ENCODE assay signal across 20 cellular contexts in the genomic region with DNA sequence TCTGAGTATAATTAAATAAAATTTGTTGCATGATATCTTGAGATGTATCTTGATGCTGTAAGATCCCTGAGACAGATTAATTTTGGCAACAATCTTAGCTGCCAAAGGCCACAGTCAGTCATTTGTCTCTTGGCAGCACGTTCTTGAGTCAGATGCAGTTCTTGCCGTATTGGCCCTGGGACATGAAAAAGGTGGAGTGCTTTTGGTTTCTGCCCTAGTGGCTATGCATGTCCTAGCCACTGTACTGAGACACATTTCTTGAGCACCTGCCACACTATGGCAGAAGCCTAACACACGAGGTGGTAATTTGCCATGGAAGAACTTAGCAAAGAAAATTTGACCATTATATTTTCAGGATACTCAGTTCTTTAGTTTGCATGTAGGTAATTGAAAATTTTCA. TPM values are rescaled to one million over a fixed set of nuclear protein-coding genes. Genes with fewer than 3 reads are reported as not detected.
DNase-seq lines count a peak whose midpoint lies in the region; ATAC-seq, FAIRE-seq and TF ChIP-seq lines count a peak whose summit lies in the region.
"Had no signal": no experiment of that assay in that cellular context is flagged by ENCODE, and none has a peak within 500 bp of the region (broad histone marks: within the 10 kb centered on the region; RNA-seq: fewer than 3 reads in every experiment).

No MANE protein-coding gene starts in this region.

- POLR2A ChIA-PET in GM12878 (lab: Charles Lee): no interaction called here

- no peaks in the 10 kb centered on the region for H3K79me2 ChIP-seq in GM12878 (ENCODE audit: control insufficient read depth, insufficient read depth, low read length)

- no peak overlapping the region for H3K4me2 ChIP-seq in GM12878 (ENCODE audit: control insufficient read depth, insufficient read depth)

- TF ChIP-seq CTCF in BE2C (IDR thresholded peaks at IDR 0.05; ENCODE audit: low read depth, low read length): peak; percentile 17; the same call in 1 of the 2 replicates
- 0 out of 6 replicates have a peak, but pooled peaks of 1 of the 3 experiments have one; percentile 2 for TF ChIP-seq CTCF in GM12878 (IDR thresholded peaks at IDR 0.05 in 2 of 3, conservative IDR thresholded peaks at IDR 0.05 in 1 of 3; ENCODE audit: control insufficient read depth in 2 of 3, extremely low read depth in 1 of 3, insufficient read depth in 1 of 3, low read depth in 3 of 3, low read length in 3 of 3)
- no peak for TF ChIP-seq CTCF in mucosa of descending colon (IDR thresholded peaks at IDR 0.05)
- peak in 1 of 7 experiments; percentile 2 for TF ChIP-seq CTCF in body of pancreas (IDR thresholded peaks at IDR 0.05)

- peak; percentile 44; the same call in 2 of the 3 replicates for ATAC-seq in GM12878
- ATAC-seq in mucosa of descending colon: peak; percentile 73
- no peak for ATAC-seq in HG02763 (IDR thresholded peaks at IDR 0.05; ENCODE audit: unreplicated experiment)
- ATAC-seq in body of pancreas: no peak
- ATAC-seq: activated naive CD4-positive, alpha-beta T cell treated with anti-CD3 and anti-CD28 coated beads, Interleukin-2, amount 50 U/mL, for 72 hours; left lung had no signal

- in situ Hi-C loops in GM12878 (cut with MboI): no loop called here

- H3K27me3 ChIP-seq in BE2C (no peaks in the 10 kb centered on the region), GM12878 (replicated peaks in 1 of 2; ENCODE audit: control insufficient read depth in 2 of 2, insufficient read depth in 2 of 2, low read length in 1 of 2) (no peaks in the 10 kb centered on the region), MG63 (no peaks in the 10 kb centered on the region), body of pancreas (no peaks in the 10 kb centered on the region)
- H3K27me3 ChIP-seq: cardiac muscle cell, left lung, stomach, uterus had no signal

- CTCF ChIA-PET in GM12878 (lab: Yijun Ruan, JAX): interaction anchor here (0.9 kb wide), 1 partner anchor 35 kb away, joined by 3 read pairs; no protein-coding TSS in a partner anchor

- RAD21 ChIA-PET in GM12878 (lab: Charles Lee; ENCODE audit: unreplicated experiment): no interaction called here

- no TSS peak for BruUV-seq in GM12878 (replicated peaks; lab: Mats Ljungman, UMichigan)

- SMC1A ChIA-PET in GM12878 (lab: Charles Lee; ENCODE audit: uncharacterized antibody, unreplicated experiment): no interaction called here

- H3K9me3 ChIP-seq in BE2C (no peaks in the 10 kb centered on the region), GM12878 (replicated peaks; ENCODE audit: control insufficient read depth, insufficient read depth, low read length) (no peaks in the 10 kb centered on the region), mucosa of descending colon (no peaks in the 10 kb centered on the region), MG63 (no peaks in the 10 kb centered on the region), body of pancreas (no peaks in the 10 kb centered on the region)
- H3K9me3 ChIP-seq: left lung, stomach, uterus had no signal

- H3K4me1 ChIP-seq in BE2C (no peaks in the 10 kb centered on the region), GM12878 (ENCODE audit: control insufficient read depth, insufficient read depth, low read length) (no peaks in the 10 kb centered on the region; the same call in 1 of the 2 replicates), mucosa of descending colon (ENCODE audit: low read depth) (no peaks in the 10 kb centered on the region), body of pancreas (no peaks in the 10 kb centered on the region)
- H3K4me1 ChIP-seq: left lung, uterus had no signal

- no peaks in the 10 kb centered on the region for H4K20me1 ChIP-seq in GM12878 (ENCODE audit: control insufficient read depth, insufficient read depth)

- no peak for DNase-seq in BE2C
- DNase-seq in Jurkat, Clone E6-1 (ENCODE audit: low read depth, low spot score): peak; percentile 19
- DNase-seq in GM12878 (ENCODE audit: low read depth, low spot score): no peak
- no peak for DNase-seq in mucosa of descending colon
- DNase-seq in MG63: no peak
- no peak for DNase-seq in stimulated activated CD4-positive, alpha-beta T cell treated with anti-CD3 and anti-CD28 coated beads, Interleukin-4, amount 100 ng/mL, for 4 hours
- no peak for DNase-seq in body of pancreas
- DNase-seq: activated CD4-positive, alpha-beta T cell treated with anti-CD3 and anti-CD28 coated beads, Interleukin-2, amount 50 U/mL, for 1 hour; COR-L47; foreskin melanocyte; GDM1; left lung; NCI-H187 treated with DMSO at 0.1 percent for 48 hours; NCI-H510A treated with DMSO at 0.1 percent for 48 hours; posterior cingulate gyrus; stomach; uterus had no signal

- no peak for TF ChIP-seq EP300 in GM12878 (IDR thresholded peaks at IDR 0.05; ENCODE audit: borderline replicate concordance in 1 of 2, control insufficient read depth in 1 of 2, low read depth in 2 of 2, low read length in 2 of 2)

- no peak overlapping the region for H3K9ac ChIP-seq in GM12878 (ENCODE audit: control insufficient read depth, insufficient read depth, low read length)

- WGBS in GM12878 (ENCODE audit: insufficient coverage, insufficient replicate concordance, low lambda C conversion rate, missing lambda C conversion rate): 97% methylated on average over 3 of the region's 3 CpGs
- WGBS in body of pancreas, 2 donors: 71 to 79% methylated on average over 3 of the region's 3 CpGs

- TF ChIP-seq RAD21 in GM12878 (IDR thresholded peaks at IDR 0.05; ENCODE audit: insufficient read depth, low read depth, low read length): no peak

- no peak for FAIRE-seq in GM12878 (lab: Jason Lieb, UNC)

- TF ChIP-seq POLR2A in GM12878 (IDR thresholded peaks at IDR 0.05; ENCODE audit: low read depth, low read length) (no peak), body of pancreas (IDR thresholded peaks at IDR 0.05) (no peak)

- H2AFZ ChIP-seq in GM12878 (ENCODE audit: control insufficient read depth, low read depth, low read length): no peak overlapping the region

- peaks cover 82% of the 10 kb centered on the region for H3K36me3 ChIP-seq in BE2C
- H3K36me3 ChIP-seq in GM12878 (ENCODE audit: control insufficient read depth in 2 of 2, insufficient read depth in 2 of 2, low read length in 1 of 2): peaks cover 20% of the 10 kb centered on the region in 2 experiments
- H3K36me3 ChIP-seq in mucosa of descending colon (ENCODE audit: low read depth): peaks cover 8% of the 10 kb centered on the region
- peaks cover 82% of the 10 kb centered on the region for H3K36me3 ChIP-seq in MG63
- H3K36me3 ChIP-seq in body of pancreas (replicated peaks in 1 of 2; ENCODE audit: insufficient read depth in 1 of 2, low read depth in 2 of 2): peaks cover 0 to 14% of the 10 kb centered on the region in 2 donors
- H3K36me3 ChIP-seq: uterus had no signal

- H3K4me3 ChIP-seq in BE2C (ENCODE audit: low read depth, low read length) (no peak overlapping the region), GM12878 (no peak overlapping the region), mucosa of descending colon (no peak overlapping the region), MG63 (no peak overlapping the region), body of pancreas (no peak overlapping the region)
- H3K4me3 ChIP-seq in Jurkat, Clone E6-1 (ENCODE audit: low read length): no peak overlapping the region
- H3K4me3 ChIP-seq: cardiac muscle cell, left lung, stomach, uterus had no signal

- H3K27ac ChIP-seq in GM12878 (ENCODE audit: control insufficient read depth, insufficient read depth) (no peak overlapping the region), body of pancreas (no peak overlapping the region)
- H3K27ac ChIP-seq: cardiac muscle cell, left lung, uterus had no signal

- intact Hi-C loops in GM12878 (cut with micrococcal nuclease; ENCODE audit: unreplicated experiment): no loop called here
- intact Hi-C loops in mucosa of descending colon (cut with DNase I, micrococcal nuclease): no loop called here
- intact Hi-C loops in body of pancreas (cut with DNase I): no loop called here

TF ChIP-seq in GM12878, 131 proteins besides CTCF, POLR2A, EP300 and RAD21 (continues in another document):
- TF ChIP-seq RUNX3 (IDR thresholded peaks at IDR 0.05; ENCODE audit: low read length) (no peak), ZSCAN29 (IDR thresholded peaks at IDR 0.05) (no peak)
- TF ChIP-seq, protein P1, sequence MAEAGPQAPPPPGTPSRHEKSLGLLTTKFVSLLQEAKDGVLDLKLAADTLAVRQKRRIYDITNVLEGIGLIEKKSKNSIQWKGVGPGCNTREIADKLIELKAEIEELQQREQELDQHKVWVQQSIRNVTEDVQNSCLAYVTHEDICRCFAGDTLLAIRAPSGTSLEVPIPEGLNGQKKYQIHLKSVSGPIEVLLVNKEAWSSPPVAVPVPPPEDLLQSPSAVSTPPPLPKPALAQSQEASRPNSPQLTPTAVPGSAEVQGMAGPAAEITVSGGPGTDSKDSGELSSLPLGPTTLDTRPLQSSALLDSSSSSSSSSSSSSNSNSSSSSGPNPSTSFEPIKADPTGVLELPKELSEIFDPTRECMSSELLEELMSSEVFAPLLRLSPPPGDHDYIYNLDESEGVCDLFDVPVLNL (IDR thresholded peaks at IDR 0.05; ENCODE audit: low read depth, low read length): no peak

RNA-seq across cellular contexts. Expression of a gene that starts 45.0 kb away (rescaled TPM):
- polyA plus RNA-seq in BE2C (2012; ENCODE audit: insufficient read depth, insufficient read length, low read depth): 28.1 TPM
- polyA plus RNA-seq in Jurkat, Clone E6-1 (2012; ENCODE audit: insufficient read depth, insufficient read length): 17.7 TPM
- total RNA-seq in GM12878 (2013; cell fraction: nucleolus; rRNA removed): 8.7 and 9.9 TPM in 2 replicates
- total RNA-seq in GM12878 (2014; rRNA removed) (8.1 and 8.9 TPM in 2 replicates), GM12878 (2014; rRNA removed; fragmentation: Illumina TruSeq; extraction: Trizol) (5.1 and 5.2 TPM in 2 replicates), GM12878 (2021) (13.3 TPM in 2 replicates), mucosa of descending colon (10 to 100 TPM; 19.1 to 42.9 (median 21.7) TPM), body of pancreas (10 to 100 TPM; 15.0 to 19.8 TPM)
- polyA plus RNA-seq in GM12878 (2011; ENCODE audit: low read depth): 2.6 TPM
- polyA plus RNA-seq in GM12878 (2011; rRNA removed) (4.4 and 5.8 TPM in 2 replicates), GM12878 (2014; fragmentation: Illumina TruSeq; extraction: Trizol) (6.0 and 8.0 TPM in 2 replicates), GM12878 (2014; fragmentation: Nextera tagmentation; extraction: Ambion mirVana) (under 1 TPM; 0.34 to 0.68 TPM), GM12878 (2014; rRNA removed) (8.6 and 10.3 TPM in 2 replicates), GM12878 (2016; fragmentation: Nextera tagmentation; extraction: Ambion mirVana) (1 to 10 TPM; 1.9 to 2.2 TPM)
- 3.6 and 3.7 TPM in 2 replicates for polyA plus RNA-seq in GM12878 (2011; cell fraction: cytosol; rRNA removed)
- polyA plus RNA-seq in GM12878 (2011; cell fraction: nucleus; rRNA removed): 13.5 and 18.8 TPM in 2 replicates
- polyA plus RNA-seq in GM12878 (2012): 5.9 and 6.6 TPM in 2 replicates
- 3.4 and 4.0 TPM in 2 replicates for polyA minus RNA-seq in GM12878 (2011; rRNA and poly(A)+ RNA removed)
- polyA minus RNA-seq in GM12878 (2011; cell fraction: cytosol; rRNA and poly(A)+ RNA removed): 3.1 and 3.2 TPM in 2 replicates
- 3.3 and 4.9 TPM in 2 replicates for polyA minus RNA-seq in GM12878 (2011; cell fraction: nucleus; rRNA and poly(A)+ RNA removed)
- total RNA-seq in MG63 (2014; rRNA removed; shearing (Covaris generic); ENCODE audit: low replicate concordance): 6.6 and 7.0 TPM in 2 replicates

Comparison
In these comparisons a context has a peak if more than half of its experiments do, and no peak if none do; other contexts are left out.
1. ATAC-seq: peak in GM12878 (single experiment) and mucosa of descending colon (single experiment); none in HG02763 (single experiment) and body of pancreas (single experiment).